In the genomic region with DNA sequence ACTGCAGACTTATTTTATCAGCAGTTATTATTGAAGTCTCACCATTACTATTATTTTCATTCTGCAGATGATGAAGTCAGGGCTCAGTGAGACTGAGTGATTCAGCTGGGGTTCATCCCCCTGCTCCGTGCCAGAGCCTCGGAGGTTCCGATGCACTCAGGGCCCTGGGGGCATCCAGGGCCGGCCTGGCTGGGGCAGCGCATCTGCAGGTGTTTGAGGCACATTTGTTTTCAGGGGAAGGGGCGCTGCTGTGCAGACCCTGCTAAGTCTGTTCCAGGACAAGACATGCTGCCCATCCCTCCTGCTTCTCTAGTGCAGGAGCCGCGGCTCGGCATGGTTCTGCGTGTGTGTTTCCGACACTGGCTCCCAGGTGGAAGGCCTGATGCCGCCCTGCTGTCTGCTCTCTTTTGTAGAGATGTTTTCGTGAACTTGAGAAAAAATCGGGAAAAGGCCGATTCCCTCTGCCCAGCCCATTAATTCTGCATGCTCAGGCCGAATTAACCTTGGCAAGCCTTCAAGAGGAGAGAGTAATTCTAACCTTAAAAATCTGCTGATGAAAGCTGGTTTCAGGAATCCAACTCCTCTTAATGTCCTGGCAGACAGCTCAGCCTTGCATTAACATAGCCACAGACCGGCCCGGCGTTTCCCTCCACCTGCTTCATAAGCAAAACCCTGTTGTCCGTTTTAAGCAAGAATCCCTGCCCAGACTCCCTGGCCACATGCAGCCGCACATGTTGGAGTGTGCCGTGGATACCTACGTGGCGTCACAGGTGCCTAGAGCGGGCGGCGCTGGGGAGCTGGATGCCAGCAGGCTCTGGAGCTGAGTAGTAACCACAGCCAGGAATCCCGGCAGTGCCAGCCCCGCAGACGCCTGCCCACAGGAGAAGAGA, we compare ENCODE assay signal across 18 cellular contexts.
DNase-seq lines count a peak whose midpoint lies in the region; ATAC-seq and TF ChIP-seq lines count a peak whose summit lies in the region.
"Had no signal": no experiment of that assay in that cellular context is flagged by ENCODE, and none has a peak within 500 bp of the region (broad histone marks: within the 10 kb centered on the region; RNA-seq: fewer than 3 reads in every experiment).

No MANE protein-coding gene starts in this region.

- no peak overlapping the region for H3K27ac Mint-ChIP-seq in activated CD4-positive, alpha-beta memory T cell treated with anti-CD3 and anti-CD28 coated beads for 36 hours
- H3K27ac Mint-ChIP-seq: activated naive CD4-positive, alpha-beta T cell treated with anti-CD3 and anti-CD28 coated beads, Interleukin-2, amount 50 U/mL, for 72 hours; nephron progenitor cell had no signal

- no peaks in the 10 kb centered on the region for H3K36me3 Mint-ChIP-seq in activated CD4-positive, alpha-beta memory T cell treated with anti-CD3 and anti-CD28 coated beads for 36 hours
- H3K36me3 Mint-ChIP-seq: activated naive CD4-positive, alpha-beta T cell treated with anti-CD3 and anti-CD28 coated beads, Interleukin-2, amount 50 U/mL, for 72 hours had no signal

- no peaks in the 10 kb centered on the region for H3K9me3 Mint-ChIP-seq in activated CD4-positive, alpha-beta memory T cell treated with anti-CD3 and anti-CD28 coated beads for 36 hours
- H3K9me3 Mint-ChIP-seq: activated naive CD4-positive, alpha-beta T cell treated with anti-CD3 and anti-CD28 coated beads, Interleukin-2, amount 50 U/mL, for 72 hours; nephron progenitor cell had no signal

- H3K9me3 ChIP-seq in heart right ventricle (no peaks in the 10 kb centered on the region), right atrium auricular region (no peaks in the 10 kb centered on the region), breast epithelium (no peaks in the 10 kb centered on the region), left lung (no peaks in the 10 kb centered on the region)

- H3K27ac ChIP-seq in heart right ventricle (no peak overlapping the region), right atrium auricular region (no peak overlapping the region), breast epithelium (peak overlapping the region in 1 of 2 donors; percentile 25), left lung (no peak overlapping the region)

- DNase-seq in heart right ventricle (no peak), right atrium auricular region (ENCODE audit: low spot score) (no peak), breast epithelium (ENCODE audit: low spot score in 2 of 2) (peak in 1 of 2 donors; percentile 62), left lung (peak in 1 of 2 donors; percentile 61), superior temporal gyrus (ENCODE audit: extremely low spot score) (peak; percentile 15), D341Med (ENCODE audit: low spot score) (no peak)
- no peak for DNase-seq in activated CD4-positive, alpha-beta memory T cell treated with anti-CD3 and anti-CD28 coated beads for 36 hours
- DNase-seq: ACHN, DMS153, foreskin melanocyte, KG1, left colon, NCI-H1694 treated with DMSO at 0.1 percent for 48 hours, NCI-H774, nephron progenitor cell, SIG-M5 had no signal

- peaks cover 3% of the 10 kb centered on the region for H3K27me3 Mint-ChIP-seq in activated CD4-positive, alpha-beta memory T cell treated with anti-CD3 and anti-CD28 coated beads for 36 hours

- ATAC-seq in heart right ventricle (peak in 5 of 8 donors; percentile 11 to 56 (median 45)), left lung (peak; percentile 18), HG03196 (IDR thresholded peaks at IDR 0.05; ENCODE audit: unreplicated experiment) (no peak)
- ATAC-seq: activated naive CD4-positive, alpha-beta T cell treated with anti-CD3 and anti-CD28 coated beads, Interleukin-2, amount 50 U/mL, for 72 hours; left colon had no signal

- intact Hi-C loops in heart right ventricle (cut with DNase I), result loop anchor here in 7 of 10 donors (5.0 to 10.0 kb wide), 2 partner anchors 190 to 192 kb away; no protein-coding TSS in a partner anchor
- intact Hi-C loops in breast epithelium (cut with DNase I; ENCODE audit: low total_unique reads), result no loop called here
- intact Hi-C loops in left lung (cut with DNase I), result loop anchor here in 1 of 2 donors (10.0 kb wide), 1 partner anchor 190 kb away; no protein-coding TSS in a partner anchor
- intact Hi-C loops in activated CD4-positive, alpha-beta memory T cell treated with anti-CD3 and anti-CD28 coated beads for 36 hours (cut with micrococcal nuclease), result no loop called here

- H3K4me3 ChIP-seq in heart right ventricle, result no peak overlapping the region
- no peak overlapping the region for H3K4me3 ChIP-seq in right atrium auricular region
- H3K4me3 ChIP-seq in breast epithelium, result peak overlapping the region in 2 of 3 donors; percentile 6 to 40
- H3K4me3 ChIP-seq in left lung, result no peak overlapping the region

- TF ChIP-seq CTCF in heart right ventricle (IDR thresholded peaks at IDR 0.05) (no peak), right atrium auricular region (IDR thresholded peaks at IDR 0.05) (no peak), breast epithelium (IDR thresholded peaks at IDR 0.05) (no peak), left lung (IDR thresholded peaks at IDR 0.05) (no peak)

- H3K4me3 Mint-ChIP-seq in activated CD4-positive, alpha-beta memory T cell treated with anti-CD3 and anti-CD28 coated beads for 36 hours, result no peak overlapping the region
- H3K4me3 Mint-ChIP-seq: nephron progenitor cell had no signal

- no peaks in the 10 kb centered on the region for H3K36me3 ChIP-seq in heart right ventricle
- no peaks in the 10 kb centered on the region for H3K36me3 ChIP-seq in right atrium auricular region
- no peaks in the 10 kb centered on the region for H3K36me3 ChIP-seq in breast epithelium
- H3K36me3 ChIP-seq in left lung, result no peaks in the 10 kb centered on the region

- H3K4me1 ChIP-seq in heart right ventricle (peaks cover 0 to 11% (median 0%) of the 10 kb centered on the region in 9 donors), right atrium auricular region (peaks cover 0 to 10% of the 10 kb centered on the region in 2 donors), breast epithelium (no peaks in the 10 kb centered on the region), left lung (no peaks in the 10 kb centered on the region)

- TF ChIP-seq POLR2A in breast epithelium (IDR thresholded peaks at IDR 0.05), result no peak

- H3K27me3 ChIP-seq in heart right ventricle, result no peaks in the 10 kb centered on the region
- no peaks in the 10 kb centered on the region for H3K27me3 ChIP-seq in right atrium auricular region
- no peaks in the 10 kb centered on the region for H3K27me3 ChIP-seq in breast epithelium
- no peaks in the 10 kb centered on the region for H3K27me3 ChIP-seq in left lung

- POLR2A ChIA-PET in activated CD4-positive, alpha-beta memory T cell treated with anti-CD3 and anti-CD28 coated beads for 36 hours (lab: Charles Lee), result no interaction called here

- H3K4me1 Mint-ChIP-seq in activated CD4-positive, alpha-beta memory T cell treated with anti-CD3 and anti-CD28 coated beads for 36 hours (ENCODE audit: low read depth), result no peaks in the 10 kb centered on the region

- CTCF ChIA-PET in activated CD4-positive, alpha-beta memory T cell treated with anti-CD3 and anti-CD28 coated beads for 36 hours (lab: Charles Lee), result no interaction called here

- WGBS in heart right ventricle, 2 donors, result 77 to 82% methylated on average over 30 of the region's 30 CpGs

Comparison
In these comparisons a context has a peak if more than half of its experiments do, and no peak if none do; other contexts are left out.
1. H3K4me3 ChIP-seq: peak in breast epithelium (2 of 3); none in heart right ventricle (0 of 10), right atrium auricular region (0 of 2) and left lung (0 of 2).
2. intact Hi-C loops: an anchor here in heart right ventricle (5.0 to 10.0 kb wide); none called in breast epithelium and activated CD4-positive, alpha-beta memory T cell treated with anti-CD3 and anti-CD28 coated beads for 36 hours.